ENCODE assay signal across 1 cellular context in the genomic region with DNA sequence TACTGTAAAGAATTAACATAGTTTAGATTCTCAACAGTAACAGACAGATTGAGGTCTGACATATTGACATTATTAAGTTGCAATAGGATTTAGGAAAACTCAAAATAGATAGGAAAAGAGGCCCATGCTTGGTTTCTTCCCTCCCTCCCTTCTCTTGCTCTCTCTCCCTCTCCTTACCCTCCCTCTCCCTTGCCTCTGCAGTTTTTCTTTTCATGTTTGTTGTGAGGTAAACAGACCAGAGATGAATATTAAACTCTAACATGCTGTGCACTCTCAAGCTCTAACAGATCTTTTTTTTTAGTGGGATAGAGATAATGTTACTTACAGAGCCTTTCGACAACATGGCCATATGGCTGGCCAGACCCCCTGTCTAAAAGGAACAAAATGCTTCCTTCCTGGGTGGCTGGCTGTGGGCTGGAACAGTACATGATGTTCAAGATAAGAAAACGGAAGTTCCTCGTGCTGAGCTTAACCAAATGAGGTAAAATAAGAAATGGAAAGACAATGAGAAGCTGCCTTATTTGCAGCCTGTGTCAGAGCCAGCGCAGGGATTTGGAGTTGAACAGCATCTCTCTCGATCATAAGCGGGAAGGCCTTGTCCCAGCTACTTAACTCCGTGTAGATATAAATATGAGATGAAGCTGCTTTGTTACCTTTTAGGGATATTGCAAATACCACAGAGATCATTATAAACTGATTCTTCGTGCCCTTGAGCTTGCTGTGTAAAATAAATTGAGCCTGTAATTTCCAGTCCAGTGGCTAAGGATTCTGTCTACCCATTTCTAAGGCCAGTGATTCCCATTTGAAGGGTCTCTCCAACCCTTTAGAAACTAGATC.
TF ChIP-seq lines count a peak whose summit lies in the region.

No MANE protein-coding gene starts in this region.

TF ChIP-seq in SK-N-SH, 30 proteins besides CTCF, POLR2A, EP300 and RAD21:
- TF ChIP-seq, protein P1, sequence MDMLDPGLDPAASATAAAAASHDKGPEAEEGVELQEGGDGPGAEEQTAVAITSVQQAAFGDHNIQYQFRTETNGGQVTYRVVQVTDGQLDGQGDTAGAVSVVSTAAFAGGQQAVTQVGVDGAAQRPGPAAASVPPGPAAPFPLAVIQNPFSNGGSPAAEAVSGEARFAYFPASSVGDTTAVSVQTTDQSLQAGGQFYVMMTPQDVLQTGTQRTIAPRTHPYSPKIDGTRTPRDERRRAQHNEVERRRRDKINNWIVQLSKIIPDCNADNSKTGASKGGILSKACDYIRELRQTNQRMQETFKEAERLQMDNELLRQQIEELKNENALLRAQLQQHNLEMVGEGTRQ (IDR thresholded peaks at IDR 0.05; ENCODE audit: borderline replicate concordance, low read depth, low read length), result no peak
- TF ChIP-seq SMC3 (IDR thresholded peaks at IDR 0.05; ENCODE audit: low read depth, low read length) (no peak), SIN3A (IDR thresholded peaks at IDR 0.05; ENCODE audit: borderline replicate concordance, low read depth, low read length) (no peak), FOXM1 (IDR thresholded peaks at IDR 0.05; ENCODE audit: low read depth) (no peak), TAF1 (IDR thresholded peaks at IDR 0.05; ENCODE audit: borderline replicate concordance, low read depth, low read length) (no peak), ELF1 (IDR thresholded peaks at IDR 0.05) (no peak), JUND (IDR thresholded peaks at IDR 0.05) (no peak), MXI1 (IDR thresholded peaks at IDR 0.05; ENCODE audit: low read depth, low read length) (peak; percentile 66; the same call in 1 of the 2 replicates), RCOR1 (IDR thresholded peaks at IDR 0.05; ENCODE audit: low read length) (peak; percentile 48; the same call in 1 of the 2 replicates), RFX5 (IDR thresholded peaks at IDR 0.05; ENCODE audit: low read length) (no peak), RXRA (IDR thresholded peaks at IDR 0.05; ENCODE audit: borderline replicate concordance, low read depth) (no peak), TCF12 (IDR thresholded peaks at IDR 0.05) (peak; percentile 48), POLR2AphosphoS5 (IDR thresholded peaks at IDR 0.05; ENCODE audit: low read depth, low read length) (no peak), EZH2phosphoT487 (IDR thresholded peaks at IDR 0.05; ENCODE audit: borderline replicate concordance, low read depth) (no peak), FOSL2 (IDR thresholded peaks at IDR 0.05; ENCODE audit: borderline replicate concordance, low read depth) (no peak), GABPA (IDR thresholded peaks at IDR 0.05; ENCODE audit: low read depth) (no peak), CHD2 (IDR thresholded peaks at IDR 0.05; ENCODE audit: low read length, partially characterized antibody) (peak; percentile 64), MEF2A (IDR thresholded peaks at IDR 0.05; ENCODE audit: borderline replicate concordance, low read depth) (no peak), NFIC (IDR thresholded peaks at IDR 0.05; ENCODE audit: borderline replicate concordance) (no peak), TEAD4 (IDR thresholded peaks at IDR 0.05; ENCODE audit: borderline replicate concordance, insufficient read depth) (no peak), NRF1 (IDR thresholded peaks at IDR 0.05; ENCODE audit: low read depth, low read length) (no peak), FOXJ3 (CRISPR knock-in tag; IDR thresholded peaks at IDR 0.05) (peak; percentile 92), GATA2 (CRISPR knock-in tag; IDR thresholded peaks at IDR 0.05) (peak; percentile 97), YY1 (IDR thresholded peaks at IDR 0.05; ENCODE audit: low read depth) (no peak)
- TF ChIP-seq, protein P2, sequence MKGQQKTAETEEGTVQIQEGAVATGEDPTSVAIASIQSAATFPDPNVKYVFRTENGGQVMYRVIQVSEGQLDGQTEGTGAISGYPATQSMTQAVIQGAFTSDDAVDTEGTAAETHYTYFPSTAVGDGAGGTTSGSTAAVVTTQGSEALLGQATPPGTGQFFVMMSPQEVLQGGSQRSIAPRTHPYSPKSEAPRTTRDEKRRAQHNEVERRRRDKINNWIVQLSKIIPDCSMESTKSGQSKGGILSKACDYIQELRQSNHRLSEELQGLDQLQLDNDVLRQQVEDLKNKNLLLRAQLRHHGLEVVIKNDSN (IDR thresholded peaks at IDR 0.05; ENCODE audit: borderline replicate concordance, low read depth), result no peak
- TF ChIP-seq, protein P3, sequence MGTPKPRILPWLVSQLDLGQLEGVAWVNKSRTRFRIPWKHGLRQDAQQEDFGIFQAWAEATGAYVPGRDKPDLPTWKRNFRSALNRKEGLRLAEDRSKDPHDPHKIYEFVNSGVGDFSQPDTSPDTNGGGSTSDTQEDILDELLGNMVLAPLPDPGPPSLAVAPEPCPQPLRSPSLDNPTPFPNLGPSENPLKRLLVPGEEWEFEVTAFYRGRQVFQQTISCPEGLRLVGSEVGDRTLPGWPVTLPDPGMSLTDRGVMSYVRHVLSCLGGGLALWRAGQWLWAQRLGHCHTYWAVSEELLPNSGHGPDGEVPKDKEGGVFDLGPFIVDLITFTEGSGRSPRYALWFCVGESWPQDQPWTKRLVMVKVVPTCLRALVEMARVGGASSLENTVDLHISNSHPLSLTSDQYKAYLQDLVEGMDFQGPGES (IDR thresholded peaks at IDR 0.05; ENCODE audit: low read depth, low read length), result no peak
- TF ChIP-seq, protein P4, sequence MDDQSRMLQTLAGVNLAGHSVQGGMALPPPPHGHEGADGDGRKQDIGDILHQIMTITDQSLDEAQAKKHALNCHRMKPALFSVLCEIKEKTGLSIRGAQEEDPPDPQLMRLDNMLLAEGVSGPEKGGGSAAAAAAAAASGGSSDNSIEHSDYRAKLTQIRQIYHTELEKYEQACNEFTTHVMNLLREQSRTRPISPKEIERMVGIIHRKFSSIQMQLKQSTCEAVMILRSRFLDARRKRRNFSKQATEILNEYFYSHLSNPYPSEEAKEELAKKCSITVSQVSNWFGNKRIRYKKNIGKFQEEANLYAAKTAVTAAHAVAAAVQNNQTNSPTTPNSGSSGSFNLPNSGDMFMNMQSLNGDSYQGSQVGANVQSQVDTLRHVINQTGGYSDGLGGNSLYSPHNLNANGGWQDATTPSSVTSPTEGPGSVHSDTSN (IDR thresholded peaks at IDR 0.05), result no peak
- TF ChIP-seq, protein P5, sequence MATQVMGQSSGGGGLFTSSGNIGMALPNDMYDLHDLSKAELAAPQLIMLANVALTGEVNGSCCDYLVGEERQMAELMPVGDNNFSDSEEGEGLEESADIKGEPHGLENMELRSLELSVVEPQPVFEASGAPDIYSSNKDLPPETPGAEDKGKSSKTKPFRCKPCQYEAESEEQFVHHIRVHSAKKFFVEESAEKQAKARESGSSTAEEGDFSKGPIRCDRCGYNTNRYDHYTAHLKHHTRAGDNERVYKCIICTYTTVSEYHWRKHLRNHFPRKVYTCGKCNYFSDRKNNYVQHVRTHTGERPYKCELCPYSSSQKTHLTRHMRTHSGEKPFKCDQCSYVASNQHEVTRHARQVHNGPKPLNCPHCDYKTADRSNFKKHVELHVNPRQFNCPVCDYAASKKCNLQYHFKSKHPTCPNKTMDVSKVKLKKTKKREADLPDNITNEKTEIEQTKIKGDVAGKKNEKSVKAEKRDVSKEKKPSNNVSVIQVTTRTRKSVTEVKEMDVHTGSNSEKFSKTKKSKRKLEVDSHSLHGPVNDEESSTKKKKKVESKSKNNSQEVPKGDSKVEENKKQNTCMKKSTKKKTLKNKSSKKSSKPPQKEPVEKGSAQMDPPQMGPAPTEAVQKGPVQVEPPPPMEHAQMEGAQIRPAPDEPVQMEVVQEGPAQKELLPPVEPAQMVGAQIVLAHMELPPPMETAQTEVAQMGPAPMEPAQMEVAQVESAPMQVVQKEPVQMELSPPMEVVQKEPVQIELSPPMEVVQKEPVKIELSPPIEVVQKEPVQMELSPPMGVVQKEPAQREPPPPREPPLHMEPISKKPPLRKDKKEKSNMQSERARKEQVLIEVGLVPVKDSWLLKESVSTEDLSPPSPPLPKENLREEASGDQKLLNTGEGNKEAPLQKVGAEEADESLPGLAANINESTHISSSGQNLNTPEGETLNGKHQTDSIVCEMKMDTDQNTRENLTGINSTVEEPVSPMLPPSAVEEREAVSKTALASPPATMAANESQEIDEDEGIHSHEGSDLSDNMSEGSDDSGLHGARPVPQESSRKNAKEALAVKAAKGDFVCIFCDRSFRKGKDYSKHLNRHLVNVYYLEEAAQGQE (IDR thresholded peaks at IDR 0.05; ENCODE audit: low read depth, low read length), result no peak
- TF ChIP-seq, protein P6, sequence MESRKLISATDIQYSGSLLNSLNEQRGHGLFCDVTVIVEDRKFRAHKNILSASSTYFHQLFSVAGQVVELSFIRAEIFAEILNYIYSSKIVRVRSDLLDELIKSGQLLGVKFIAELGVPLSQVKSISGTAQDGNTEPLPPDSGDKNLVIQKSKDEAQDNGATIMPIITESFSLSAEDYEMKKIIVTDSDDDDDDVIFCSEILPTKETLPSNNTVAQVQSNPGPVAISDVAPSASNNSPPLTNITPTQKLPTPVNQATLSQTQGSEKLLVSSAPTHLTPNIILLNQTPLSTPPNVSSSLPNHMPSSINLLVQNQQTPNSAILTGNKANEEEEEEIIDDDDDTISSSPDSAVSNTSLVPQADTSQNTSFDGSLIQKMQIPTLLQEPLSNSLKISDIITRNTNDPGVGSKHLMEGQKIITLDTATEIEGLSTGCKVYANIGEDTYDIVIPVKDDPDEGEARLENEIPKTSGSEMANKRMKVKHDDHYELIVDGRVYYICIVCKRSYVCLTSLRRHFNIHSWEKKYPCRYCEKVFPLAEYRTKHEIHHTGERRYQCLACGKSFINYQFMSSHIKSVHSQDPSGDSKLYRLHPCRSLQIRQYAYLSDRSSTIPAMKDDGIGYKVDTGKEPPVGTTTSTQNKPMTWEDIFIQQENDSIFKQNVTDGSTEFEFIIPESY (IDR thresholded peaks at IDR 0.05; ENCODE audit: borderline replicate concordance, low read depth), result no peak
- TF ChIP-seq, protein P7, sequence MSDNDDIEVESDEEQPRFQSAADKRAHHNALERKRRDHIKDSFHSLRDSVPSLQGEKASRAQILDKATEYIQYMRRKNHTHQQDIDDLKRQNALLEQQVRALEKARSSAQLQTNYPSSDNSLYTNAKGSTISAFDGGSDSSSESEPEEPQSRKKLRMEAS (IDR thresholded peaks at IDR 0.05; ENCODE audit: low read depth), result no peak
